In the genomic region with DNA sequence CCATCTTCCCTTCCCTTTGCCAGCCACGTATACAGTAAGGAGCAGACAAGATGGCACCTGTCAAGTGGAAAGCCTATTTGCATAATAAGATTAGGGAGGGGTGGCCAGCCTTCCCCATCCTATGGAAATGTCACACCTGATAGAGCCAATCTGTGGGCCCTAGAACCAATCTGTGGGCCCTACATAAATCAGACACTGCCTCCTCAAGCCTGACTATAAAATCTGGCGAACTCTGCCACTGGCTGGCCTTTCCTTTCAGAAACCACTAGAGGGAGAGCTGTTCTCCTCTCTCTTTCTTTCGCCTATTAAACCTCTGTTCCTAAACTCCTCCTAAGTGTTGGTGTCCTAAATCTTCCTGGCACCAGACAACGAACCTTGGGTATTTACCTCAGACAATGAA, we compare ENCODE assay signal across 10 cellular contexts.
A peak's percentile ranks its signal among the peaks of the same experiment; 100 is the strongest.
DNase-seq lines count a peak whose midpoint lies in the region; ATAC-seq and TF ChIP-seq lines count a peak whose summit lies in the region.
"Had no signal": no experiment of that assay in that cellular context is flagged by ENCODE, and none has a peak within 500 bp of the region (broad histone marks: within the 10 kb centered on the region; RNA-seq: fewer than 3 reads in every experiment).

No MANE protein-coding gene starts in this region.

- no peaks in the 10 kb centered on the region for H3K9me3 Mint-ChIP-seq in activated CD4-positive, alpha-beta T cell treated with anti-CD3 and anti-CD28 coated beads, Interleukin-2, amount 10 ng/mL, durations not matched to agents 24 days and 14 days

- in situ Hi-C loops in SK-MEL-5 (cut with HindIII; ENCODE audit: low pct_unique_long_range_greater_than_20kb, low sequenced_read_pairs), result no loop called here

- H3K4me3 ChIP-seq in HEK293 (ENCODE audit: low read depth, low read length), result no peak overlapping the region

- TF ChIP-seq CTCF in HEK293 (tag by site-specific recombination; IDR thresholded peaks at IDR 0.05), result no peak

- DNase-seq in COR-L47 (lab: John Stamatoyannopoulos, UW) (peak; percentile 21), SK-MEL-5 (ENCODE audit: low read depth, low spot score) (peak; percentile 78), iPS-NIHi11 (ENCODE audit: low spot score) (peak; percentile 11), NCI-H187 treated with DMSO at 0.1 percent for 48 hours (lab: John Stamatoyannopoulos, UW) (no peak), Ammon's horn (ENCODE audit: low spot score) (no peak)
- no peak for DNase-seq in activated CD4-positive, alpha-beta T cell treated with anti-CD3 and anti-CD28 coated beads, Interleukin-2, amount 10 ng/mL, durations not matched to agents 24 days and 14 days
- DNase-seq: hippocampal formation had no signal

- H3K4me3 Mint-ChIP-seq in activated CD4-positive, alpha-beta T cell treated with anti-CD3 and anti-CD28 coated beads, Interleukin-2, amount 10 ng/mL, durations not matched to agents 24 days and 14 days, result no peak overlapping the region

- H3K4me1 ChIP-seq in HEK293 (ENCODE audit: control insufficient read depth, insufficient read depth, low read length), result no peaks in the 10 kb centered on the region

- no peaks in the 10 kb centered on the region for H3K36me3 ChIP-seq in HEK293 (ENCODE audit: control insufficient read depth in 2 of 2, insufficient read depth in 1 of 2, low read length in 2 of 2)

- intact Hi-C loops in activated CD4-positive, alpha-beta T cell treated with anti-CD3 and anti-CD28 coated beads, Interleukin-2, amount 10 ng/mL, durations not matched to agents 24 days and 14 days (cut with micrococcal nuclease), result no loop called here

- CTCF ChIA-PET in HEK293 (lab: Yijun Ruan, JAX), result interaction anchor here (0.6 to 1.6 kb wide), 11 partner anchors 9 to 879 kb away, joined by 3 to 10 read pairs (median 3); no protein-coding TSS in a partner anchor

- H3K27me3 Mint-ChIP-seq in activated CD4-positive, alpha-beta T cell treated with anti-CD3 and anti-CD28 coated beads, Interleukin-2, amount 10 ng/mL, durations not matched to agents 24 days and 14 days, result no peaks in the 10 kb centered on the region

- no peak for ATAC-seq in HG02678 (IDR thresholded peaks at IDR 0.05; ENCODE audit: unreplicated experiment)
- ATAC-seq: activated naive CD4-positive, alpha-beta T cell treated with anti-CD3 and anti-CD28 coated beads, Interleukin-2, amount 50 U/mL, for 72 hours had no signal

- H3K36me3 Mint-ChIP-seq in activated CD4-positive, alpha-beta T cell treated with anti-CD3 and anti-CD28 coated beads, Interleukin-2, amount 10 ng/mL, durations not matched to agents 24 days and 14 days (ENCODE audit: low read depth), result no peaks in the 10 kb centered on the region
- H3K36me3 Mint-ChIP-seq: activated naive CD4-positive, alpha-beta T cell treated with anti-CD3 and anti-CD28 coated beads, Interleukin-2, amount 50 U/mL, for 72 hours had no signal

- H3K4me1 Mint-ChIP-seq in activated CD4-positive, alpha-beta T cell treated with anti-CD3 and anti-CD28 coated beads, Interleukin-2, amount 10 ng/mL, durations not matched to agents 24 days and 14 days, result no peaks in the 10 kb centered on the region

- H3K9me3 ChIP-seq in HEK293 (ENCODE audit: control insufficient read depth, insufficient read depth, low read depth, low read length), result no peaks in the 10 kb centered on the region

- no peak overlapping the region for H3K27ac Mint-ChIP-seq in activated CD4-positive, alpha-beta T cell treated with anti-CD3 and anti-CD28 coated beads, Interleukin-2, amount 10 ng/mL, durations not matched to agents 24 days and 14 days
- H3K27ac Mint-ChIP-seq: activated naive CD4-positive, alpha-beta T cell treated with anti-CD3 and anti-CD28 coated beads, Interleukin-2, amount 50 U/mL, for 72 hours had no signal

- H3K27ac ChIP-seq in HEK293 (ENCODE audit: extremely low read depth, low read depth, low read length), result no peak overlapping the region

- POLR2A ChIA-PET in HEK293 (lab: Yijun Ruan, JAX), result no interaction called here

TF ChIP-seq in HEK293, 187 proteins besides CTCF, POLR2A, EP300 and RAD21:
- TF ChIP-seq ZNF654 (tag by site-specific recombination; IDR thresholded peaks at IDR 0.05; ENCODE audit: low read depth) (peak; percentile 25; the same call in 1 of the 2 replicates), ZNF596 (tag by site-specific recombination; IDR thresholded peaks at IDR 0.05) (no peak)

Comparison
In these comparisons a context has a peak if more than half of its experiments do, and no peak if none do; other contexts are left out.
1. DNase-seq: peak in COR-L47 (single experiment), SK-MEL-5 (single experiment) and iPS-NIHi11 (single experiment); none in NCI-H187 treated with DMSO at 0.1 percent for 48 hours (single experiment), Ammon's horn (single experiment) and activated CD4-positive, alpha-beta T cell treated with anti-CD3 and anti-CD28 coated beads, Interleukin-2, amount 10 ng/mL, durations not matched to agents 24 days and 14 days (single experiment).